In genomic region chr9:20683351-20684034, GRCh38 we compare ENCODE assay signal across 8 cellular contexts. TPM values are rescaled to one million over a fixed set of nuclear protein-coding genes. Genes with fewer than 3 reads are reported as not detected.
DNase-seq lines count a peak whose midpoint lies in the region; ATAC-seq and TF ChIP-seq lines count a peak whose summit lies in the region.

No MANE protein-coding gene starts in this region.

- peaks cover 37% of the 10 kb centered on the region for H3K4me1 Mint-ChIP-seq in activated T-cell treated with anti-CD3 and anti-CD28 coated beads, Interleukin-2, amount 50 U/mL, for 24 hours (ENCODE audit: low read depth)

- H3K4me3 ChIP-seq in GM08714 (ENCODE audit: low read length) (peak overlapping the region; percentile 84), neural cell (ENCODE audit: low read length) (peak overlapping the region; percentile 85), thyroid gland (replicated peaks in 1 of 3) (peak overlapping the region; percentile 56 to 80 (median 76))

- H3K9me3 ChIP-seq in neural cell (ENCODE audit: low read length) (no peaks in the 10 kb centered on the region), thyroid gland (no peaks in the 10 kb centered on the region)

- no peaks in the 10 kb centered on the region for H3K36me3 Mint-ChIP-seq in activated T-cell treated with anti-CD3 and anti-CD28 coated beads, Interleukin-2, amount 50 U/mL, for 24 hours (ENCODE audit: low read depth)

- ATAC-seq in HG02623 (IDR thresholded peaks at IDR 0.05; ENCODE audit: unreplicated experiment) = peak; percentile 1

- H3K27ac Mint-ChIP-seq in activated T-cell treated with anti-CD3 and anti-CD28 coated beads, Interleukin-2, amount 50 U/mL, for 24 hours = peak overlapping the region; percentile 88

- no peak for TF ChIP-seq RAD21 in neural cell (conservative IDR thresholded peaks at IDR 0.05)

- TF ChIP-seq POLR2A in thyroid gland (IDR thresholded peaks at IDR 0.05) = no peak

- no peaks in the 10 kb centered on the region for H3K9me3 Mint-ChIP-seq in activated T-cell treated with anti-CD3 and anti-CD28 coated beads, Interleukin-2, amount 50 U/mL, for 24 hours

- peaks cover 14 to 19% of the 10 kb centered on the region in 2 donors for H3K4me1 ChIP-seq in thyroid gland

- H3K9me2 ChIP-seq in neural cell (ENCODE audit: insufficient read depth, low read length) = no peaks in the 10 kb centered on the region

- no peaks in the 10 kb centered on the region for H3F3A ChIP-seq in neural cell (ENCODE audit: insufficient read depth, low read length, poor library complexity, severe bottlenecking)

- no peaks in the 10 kb centered on the region for H4K20me1 ChIP-seq in neural cell (ENCODE audit: insufficient read depth)

- TF ChIP-seq EP300 in neural cell (conservative IDR thresholded peaks at IDR 0.05; ENCODE audit: poor library complexity, severe bottlenecking) = no peak

- H3K79me2 ChIP-seq in neural cell (replicated peaks; ENCODE audit: insufficient read depth, low read length) = peaks cover 13% of the 10 kb centered on the region

- WGBS in thyroid gland, 2 donors = 6 to 9% methylated on average over 24 to 27 of the region's 27 CpGs

- no peak for TF ChIP-seq CTCF in neural cell (IDR thresholded peaks at IDR 0.05; ENCODE audit: poor library complexity, severe bottlenecking)
- TF ChIP-seq CTCF in thyroid gland (IDR thresholded peaks at IDR 0.05) = peak in 1 of 6 experiments; percentile 6

- H3K27me3 ChIP-seq in neural cell (ENCODE audit: insufficient read depth, low read depth, low read length) (no peaks in the 10 kb centered on the region), thyroid gland (no peaks in the 10 kb centered on the region)

- peak overlapping the region; percentile 64 for H3K4me2 ChIP-seq in neural cell (ENCODE audit: low read length)

- H3K36me3 ChIP-seq in neural cell (ENCODE audit: insufficient read depth, low read length) (no peaks in the 10 kb centered on the region), thyroid gland (no peaks in the 10 kb centered on the region)

- intact Hi-C loops in thyroid gland (cut with DNase I) = no loop called here

- peak overlapping the region; percentile 57 for H3K9ac ChIP-seq in neural cell (ENCODE audit: low read length)

- DNase-seq in NCI-H69 (lab: John Stamatoyannopoulos, UW) (peak; percentile 81), fibroblast of gingiva (ENCODE audit: low read depth) (peak; percentile 83), thyroid gland (peak; percentile 38 to 60), NCI-H2107 treated with DMSO at 0.1 percent for 48 hours (lab: John Stamatoyannopoulos, UW; ENCODE audit: unreplicated experiment) (no peak)
- DNase-seq in activated T-cell treated with anti-CD3 and anti-CD28 coated beads, Interleukin-2, amount 50 U/mL, for 24 hours = no peak

- H3K4me3 Mint-ChIP-seq in activated T-cell treated with anti-CD3 and anti-CD28 coated beads, Interleukin-2, amount 50 U/mL, for 24 hours = peak overlapping the region; percentile 89

- H3K27me3 Mint-ChIP-seq in activated T-cell treated with anti-CD3 and anti-CD28 coated beads, Interleukin-2, amount 50 U/mL, for 24 hours = no peaks in the 10 kb centered on the region

- H3K27ac ChIP-seq in neural cell (ENCODE audit: low read length) (peak overlapping the region; percentile 18), thyroid gland (peak overlapping the region; percentile 37 to 94 (median 49))

- no peak overlapping the region for H2AFZ ChIP-seq in neural cell (ENCODE audit: low read depth, low read length)

TF ChIP-seq in neural cell, 6 proteins besides CTCF, POLR2A, EP300 and RAD21:
- TF ChIP-seq MXI1 (conservative IDR thresholded peaks at IDR 0.05; ENCODE audit: poor library complexity, severe bottlenecking) = no peak
- TF ChIP-seq TAF1 (IDR thresholded peaks at IDR 0.05; ENCODE audit: low read depth) = no peak
- TF ChIP-seq REST (IDR thresholded peaks at IDR 0.05; ENCODE audit: borderline replicate concordance) = no peak
- TF ChIP-seq EZH2 (IDR thresholded peaks at IDR 0.05; ENCODE audit: borderline replicate concordance, insufficient read depth, low read length, poor library complexity, severe bottlenecking) = no peak
- TF ChIP-seq POLR2AphosphoS5 (IDR thresholded peaks at IDR 0.05) = no peak
- no peak for TF ChIP-seq SMC3 (conservative IDR thresholded peaks at IDR 0.05; ENCODE audit: poor library complexity)
TF ChIP-seq in neural cell: peak in this region for 0.

RNA-seq across cellular contexts. Expression of gene FOCAD, which starts 0.6 kb away (rescaled TPM):
- polyA plus RNA-seq in neural cell = 23.5 and 39.5 TPM in 2 replicates
- 108 and 165 TPM in 2 replicates for polyA minus RNA-seq in neural cell
- 100 to 1,000 TPM in 1 of 4 donors, 10 to 100 TPM in 3; 49.3 to 139 (median 92.8) TPM for total RNA-seq in thyroid gland

Comparison
In these comparisons a context has a peak if more than half of its experiments do, and no peak if none do; other contexts are left out.
1. DNase-seq: peak in NCI-H69 (single experiment), fibroblast of gingiva (single experiment) and thyroid gland (2 of 2); none in activated T-cell treated with anti-CD3 and anti-CD28 coated beads, Interleukin-2, amount 50 U/mL, for 24 hours (single experiment) and NCI-H2107 treated with DMSO at 0.1 percent for 48 hours (single experiment).
2. Peak in every context shown above with its lines, with median percentiles within 50 percentile points of each other: H3K4me3 ChIP-seq.